Comparison of ENCODE assay signal across 20 cellular contexts in genomic region chr20:39944861-39945260, GRCh38.
DNase-seq lines count a peak whose midpoint lies in the region; ATAC-seq, FAIRE-seq and TF ChIP-seq lines count a peak whose summit lies in the region.
"Had no signal": no experiment of that assay in that cellular context is flagged by ENCODE, and none has a peak within 500 bp of the region (broad histone marks: within the 10 kb centered on the region; RNA-seq: fewer than 3 reads in every experiment).

No MANE protein-coding gene starts in this region.

- intact Hi-C loops in GM12878 (cut with micrococcal nuclease; ENCODE audit: unreplicated experiment): no loop called here
- intact Hi-C loops in heart right ventricle (cut with DNase I): no loop called here

- TF ChIP-seq CTCF in GM12878 (IDR thresholded peaks at IDR 0.05 in 2 of 3, conservative IDR thresholded peaks at IDR 0.05 in 1 of 3; ENCODE audit: control insufficient read depth in 2 of 3, extremely low read depth in 1 of 3, insufficient read depth in 1 of 3, low read depth in 3 of 3, low read length in 3 of 3): no peak
- TF ChIP-seq CTCF in heart right ventricle (IDR thresholded peaks at IDR 0.05): no peak

- no peaks in the 10 kb centered on the region for H3K79me2 ChIP-seq in GM12878 (ENCODE audit: control insufficient read depth, insufficient read depth, low read length)

- no peak overlapping the region for H3K4me2 ChIP-seq in GM12878 (ENCODE audit: control insufficient read depth, insufficient read depth)
- H3K4me2 ChIP-seq: BLaER1 had no signal

- SMC1A ChIA-PET in GM12878 (lab: Charles Lee; ENCODE audit: uncharacterized antibody, unreplicated experiment): no interaction called here

- no peak for TF ChIP-seq POLR2A in GM12878 (IDR thresholded peaks at IDR 0.05; ENCODE audit: low read depth, low read length)

- CTCF ChIA-PET in GM12878 (lab: Yijun Ruan, JAX): no interaction called here

- no peaks in the 10 kb centered on the region for H3K36me3 ChIP-seq in GM12878 (ENCODE audit: control insufficient read depth in 2 of 2, insufficient read depth in 2 of 2, low read length in 1 of 2)
- H3K36me3 ChIP-seq in heart right ventricle: no peaks in the 10 kb centered on the region
- H3K36me3 ChIP-seq: BLaER1, Peyer's patch had no signal

- H3K4me3 ChIP-seq in GM12878 (no peak overlapping the region), heart right ventricle (no peak overlapping the region)
- H3K4me3 ChIP-seq: BLaER1, Peyer's patch had no signal

- POLR2A ChIA-PET in GM12878 (lab: Charles Lee): no interaction called here

- in situ Hi-C loops in GM12878 (cut with MboI): no loop called here
- in situ Hi-C loops in ACHN (cut with HindIII; ENCODE audit: low pct_ligation_motif_present, low pct_unique_long_range_greater_than_20kb, low sequenced_read_pairs): no loop called here

- no peak overlapping the region for H2AFZ ChIP-seq in GM12878 (ENCODE audit: control insufficient read depth, low read depth, low read length)

- no peak for DNase-seq in GM18507 (ENCODE audit: extremely low spot score, insufficient read length, low read depth)
- DNase-seq in GM12878 (ENCODE audit: low read depth, low spot score): no peak
- DNase-seq in ACHN: no peak
- no peak for DNase-seq in heart right ventricle
- DNase-seq: Caco-2; CD4-positive, alpha-beta T cell; DMS 273 treated with DMSO at 0.1 percent for 48 hours; DMS79 treated with DMSO at 0.1 percent for 48 hours; H7; KG1; NCI-H1105; NCI-H146; NCI-H2029; NCI-H446; Peyer's patch had no signal

- peak in 1 of 2 experiments; percentile 36; a peak in 1 of 4 replicates for TF ChIP-seq EP300 in GM12878 (IDR thresholded peaks at IDR 0.05; ENCODE audit: borderline replicate concordance in 1 of 2, control insufficient read depth in 1 of 2, low read depth in 2 of 2, low read length in 2 of 2)

- TF ChIP-seq RAD21 in GM12878 (IDR thresholded peaks at IDR 0.05; ENCODE audit: insufficient read depth, low read depth, low read length): no peak

- H4K20me1 ChIP-seq in GM12878 (ENCODE audit: control insufficient read depth, insufficient read depth): no peaks in the 10 kb centered on the region
- H4K20me1 ChIP-seq: BLaER1 had no signal

- RAD21 ChIA-PET in GM12878 (lab: Charles Lee; ENCODE audit: unreplicated experiment): no interaction called here

- H3K27ac ChIP-seq in GM12878 (ENCODE audit: control insufficient read depth, insufficient read depth): no peak overlapping the region
- no peak overlapping the region for H3K27ac ChIP-seq in heart right ventricle
- H3K27ac ChIP-seq: BLaER1, Peyer's patch had no signal

- H3K4me1 ChIP-seq in GM12878 (ENCODE audit: control insufficient read depth, insufficient read depth, low read length) (no peaks in the 10 kb centered on the region), heart right ventricle (peaks cover 0 to 11% (median 0%) of the 10 kb centered on the region in 9 donors)
- H3K4me1 ChIP-seq: BLaER1, Caco-2, Peyer's patch had no signal

- H3K27me3 ChIP-seq in GM12878 (replicated peaks in 1 of 2; ENCODE audit: control insufficient read depth in 2 of 2, insufficient read depth in 2 of 2, low read length in 1 of 2) (no peaks in the 10 kb centered on the region), heart right ventricle (no peaks in the 10 kb centered on the region)
- H3K27me3 ChIP-seq: BLaER1, Peyer's patch had no signal

- peak; percentile 64 for ATAC-seq in GM19351 (IDR thresholded peaks at IDR 0.05; ENCODE audit: unreplicated experiment)
- peak; percentile 41 for ATAC-seq in HG03354 (IDR thresholded peaks at IDR 0.05; ENCODE audit: poor library complexity, severe bottlenecking, unreplicated experiment)
- peak; percentile 73 for ATAC-seq in GM12878
- ATAC-seq in HG03159 (IDR thresholded peaks at IDR 0.05; ENCODE audit: unreplicated experiment): no peak
- no peak for ATAC-seq in heart right ventricle
- ATAC-seq: SK-N-SH treated with all-trans-retinoic acid at 6 μM for 48 hours had no signal

- BruUV-seq in GM12878 (replicated peaks; lab: Mats Ljungman, UMichigan): no TSS peak

- FAIRE-seq in GM18507 (lab: Jason Lieb, UNC): peak; percentile 69
- no peak for FAIRE-seq in GM12878 (lab: Jason Lieb, UNC)

- H3K9me3 ChIP-seq in GM12878 (replicated peaks; ENCODE audit: control insufficient read depth, insufficient read depth, low read length): no peaks in the 10 kb centered on the region
- no peaks in the 10 kb centered on the region for H3K9me3 ChIP-seq in heart right ventricle
- H3K9me3 ChIP-seq: BLaER1, Caco-2, Peyer's patch had no signal

- H3K9ac ChIP-seq in GM12878 (ENCODE audit: control insufficient read depth, insufficient read depth, low read length): no peak overlapping the region
- H3K9ac ChIP-seq: BLaER1 had no signal

TF ChIP-seq in GM12878, 131 proteins besides CTCF, POLR2A, EP300 and RAD21:
- no peak for TF ChIP-seq RELB (IDR thresholded peaks at IDR 0.05; ENCODE audit: low read depth)
- TF ChIP-seq, protein P1, sequence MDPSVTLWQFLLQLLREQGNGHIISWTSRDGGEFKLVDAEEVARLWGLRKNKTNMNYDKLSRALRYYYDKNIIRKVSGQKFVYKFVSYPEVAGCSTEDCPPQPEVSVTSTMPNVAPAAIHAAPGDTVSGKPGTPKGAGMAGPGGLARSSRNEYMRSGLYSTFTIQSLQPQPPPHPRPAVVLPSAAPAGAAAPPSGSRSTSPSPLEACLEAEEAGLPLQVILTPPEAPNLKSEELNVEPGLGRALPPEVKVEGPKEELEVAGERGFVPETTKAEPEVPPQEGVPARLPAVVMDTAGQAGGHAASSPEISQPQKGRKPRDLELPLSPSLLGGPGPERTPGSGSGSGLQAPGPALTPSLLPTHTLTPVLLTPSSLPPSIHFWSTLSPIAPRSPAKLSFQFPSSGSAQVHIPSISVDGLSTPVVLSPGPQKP (IDR thresholded peaks at IDR 0.05; ENCODE audit: low read depth, low read length): no peak
- no peak for TF ChIP-seq ZNF622 (IDR thresholded peaks at IDR 0.05)
- TF ChIP-seq MTA2 (IDR thresholded peaks at IDR 0.05; ENCODE audit: low read depth): peak; percentile 88
- no peak for TF ChIP-seq MEF2B (IDR thresholded peaks at IDR 0.05; ENCODE audit: partially characterized antibody, poor library complexity, severe bottlenecking)
- TF ChIP-seq MYB (IDR thresholded peaks at IDR 0.05; ENCODE audit: borderline replicate concordance, low read depth, low read length): no peak
- TF ChIP-seq ATF7 (IDR thresholded peaks at IDR 0.05; ENCODE audit: low read depth): peak; percentile 35; the same call in 1 of the 2 replicates
- TF ChIP-seq SPI1 (IDR thresholded peaks at IDR 0.05; ENCODE audit: borderline replicate concordance, insufficient read depth, low read depth, low read length): peak; percentile 36; the same call in 1 of the 2 replicates
- peak; percentile 48; the same call in 1 of the 2 replicates for TF ChIP-seq IKZF1 (conservative IDR thresholded peaks at IDR 0.05)
- peak; percentile 61 to 64; a peak in 2 of 4 replicates for TF ChIP-seq IKZF2 (IDR thresholded peaks at IDR 0.05)
- TF ChIP-seq DPF2 (IDR thresholded peaks at IDR 0.05): 0 out of 2 replicates have a peak, but pooled peaks have one; percentile 22
- TF ChIP-seq BCL11A (IDR thresholded peaks at IDR 0.05; ENCODE audit: low read depth, low read length): 0 out of 2 replicates have a peak, but pooled peaks have one; percentile 8

Comparison
In these comparisons a context has a peak if more than half of its experiments do, and no peak if none do; other contexts are left out.
1. ATAC-seq: peak in GM19351 (single experiment), HG03354 (single experiment) and GM12878 (single experiment); none in HG03159 (single experiment) and heart right ventricle (0 of 8).